Comparison of ENCODE assay signal across 15 cellular contexts in the genomic region with DNA sequence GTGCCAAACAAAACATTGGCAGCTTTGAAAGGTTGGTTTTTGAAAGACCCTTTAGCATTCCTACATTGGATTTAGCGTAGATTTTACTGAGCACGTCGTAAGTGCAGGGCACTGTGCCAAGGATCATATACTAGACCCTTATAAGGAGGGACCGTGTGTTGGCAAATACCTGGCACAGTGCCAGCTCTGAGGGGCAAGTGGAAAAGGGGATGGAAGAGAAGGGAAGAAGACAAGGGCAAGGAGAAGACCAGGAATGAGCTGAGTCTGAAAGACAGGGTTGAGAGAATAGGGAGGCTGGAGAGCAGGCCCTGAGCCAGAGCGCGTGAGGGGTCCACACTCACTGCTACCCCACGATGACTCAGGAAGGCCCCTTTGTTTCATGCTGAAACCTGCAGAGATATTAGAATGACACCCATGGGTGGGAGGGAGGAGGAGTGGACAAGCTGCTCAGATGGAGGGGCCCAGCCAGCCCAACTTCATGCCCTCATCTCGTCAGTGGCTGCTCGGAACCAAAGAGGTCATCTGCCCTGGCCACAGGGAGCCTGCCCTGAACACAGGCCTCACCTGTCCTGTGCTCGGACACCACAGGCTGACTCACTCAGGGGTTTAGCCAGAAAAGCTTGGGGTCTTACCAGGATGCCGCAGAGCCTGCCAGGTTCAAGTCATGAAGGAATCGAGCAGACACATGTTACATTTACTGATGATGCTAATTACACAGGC. TPM values are rescaled to one million over a fixed set of nuclear protein-coding genes. Genes with fewer than 3 reads are reported as not detected.
DNase-seq lines count a peak whose midpoint lies in the region; ATAC-seq and TF ChIP-seq lines count a peak whose summit lies in the region.
"Had no signal": no experiment of that assay in that cellular context is flagged by ENCODE, and none has a peak within 500 bp of the region (broad histone marks: within the 10 kb centered on the region; RNA-seq: fewer than 3 reads in every experiment).

No MANE protein-coding gene starts in this region.

- peak overlapping the region; percentile 43 for H3K27ac Mint-ChIP-seq in activated CD4-positive, alpha-beta memory T cell treated with anti-CD3 and anti-CD28 coated beads for 36 hours

- peak; percentile 39 for DNase-seq in Right ventricle myocardium superior
- DNase-seq in heart right ventricle, result no peak
- DNase-seq in activated CD4-positive, alpha-beta memory T cell treated with anti-CD3 and anti-CD28 coated beads for 36 hours, result no peak
- DNase-seq in fibroblast of pulmonary artery (ENCODE audit: low read depth), result peak; percentile 44
- DNase-seq in NCI-H187 treated with DMSO at 0.1 percent for 48 hours (lab: John Stamatoyannopoulos, UW), result no peak
- DNase-seq in LoVo (ENCODE audit: low spot score), result no peak
- DNase-seq in amniotic stem cell (lab: John Stamatoyannopoulos, UW), result no peak
- DNase-seq: activated naive CD4-positive, alpha-beta T cell treated with Interleukin-2 at 50 U/mL for 16 hours; NCI-H1092; NCI-H345; small intestine; stomach had no signal

- 80 to 84% methylated on average over 12 of the region's 12 CpGs for WGBS in heart right ventricle, 2 donors

- peaks cover 43% of the 10 kb centered on the region for H3K36me3 Mint-ChIP-seq in activated CD4-positive, alpha-beta memory T cell treated with anti-CD3 and anti-CD28 coated beads for 36 hours

- no peaks in the 10 kb centered on the region for H3K9me3 Mint-ChIP-seq in activated CD4-positive, alpha-beta memory T cell treated with anti-CD3 and anti-CD28 coated beads for 36 hours
- H3K9me3 Mint-ChIP-seq: IgD-negative memory B cell had no signal

- peaks cover 2 to 24% (median 10%) of the 10 kb centered on the region in 9 donors for H3K4me1 ChIP-seq in heart right ventricle

- H3K27me3 ChIP-seq in heart right ventricle, result no peaks in the 10 kb centered on the region
- H3K27me3 ChIP-seq: stomach had no signal

- no peak overlapping the region for H3K4me3 ChIP-seq in heart right ventricle
- no peak overlapping the region for H3K4me3 ChIP-seq in fibroblast of pulmonary artery (replicated peaks; ENCODE audit: low read depth, low read length)
- H3K4me3 ChIP-seq: stomach had no signal

- H3K9me3 ChIP-seq in heart right ventricle, result no peaks in the 10 kb centered on the region
- H3K9me3 ChIP-seq: stomach had no signal

- no peak overlapping the region for H3K4me3 Mint-ChIP-seq in activated CD4-positive, alpha-beta memory T cell treated with anti-CD3 and anti-CD28 coated beads for 36 hours

- ATAC-seq in Right ventricle myocardium superior (ENCODE audit: poor library complexity), result no peak
- no peak for ATAC-seq in heart right ventricle
- no peak for ATAC-seq in HG03378 (IDR thresholded peaks at IDR 0.05; ENCODE audit: unreplicated experiment)

- H3K4me1 Mint-ChIP-seq in activated CD4-positive, alpha-beta memory T cell treated with anti-CD3 and anti-CD28 coated beads for 36 hours (ENCODE audit: low read depth), result peaks cover 14% of the 10 kb centered on the region

- intact Hi-C loops in Right ventricle myocardium superior (cut with DNase I) (no loop called here), heart right ventricle (cut with DNase I) (no loop called here)
- intact Hi-C loops in activated CD4-positive, alpha-beta memory T cell treated with anti-CD3 and anti-CD28 coated beads for 36 hours (cut with micrococcal nuclease), result no loop called here

- POLR2A ChIA-PET in activated CD4-positive, alpha-beta memory T cell treated with anti-CD3 and anti-CD28 coated beads for 36 hours (lab: Charles Lee), result interaction anchor here (0.6 to 1.6 kb wide), 5 partner anchors 19 to 200 kb away, joined by 3 to 4 read pairs (median 3); a partner anchor contains a TSS

- no peaks in the 10 kb centered on the region for H3K27me3 Mint-ChIP-seq in activated CD4-positive, alpha-beta memory T cell treated with anti-CD3 and anti-CD28 coated beads for 36 hours
- H3K27me3 Mint-ChIP-seq: IgD-negative memory B cell had no signal

- CTCF ChIA-PET in activated CD4-positive, alpha-beta memory T cell treated with anti-CD3 and anti-CD28 coated beads for 36 hours (lab: Charles Lee), result no interaction called here

- TF ChIP-seq CTCF in heart right ventricle (IDR thresholded peaks at IDR 0.05) (no peak), fibroblast of pulmonary artery (IDR thresholded peaks at IDR 0.05; ENCODE audit: low read length, missing control alignments) (no peak)

- H3K27ac ChIP-seq in heart right ventricle, result no peak overlapping the region
- H3K27ac ChIP-seq: parathyroid adenoma, stomach had no signal

- H3K36me3 ChIP-seq in heart right ventricle, result peaks cover 0 to 56% (median 5%) of the 10 kb centered on the region in 9 donors

RNA-seq across cellular contexts. Expression of a gene that starts 25.0 kb away (rescaled TPM):
- 23.6 TPM for total RNA-seq in Right ventricle myocardium superior
- 10 to 100 TPM; 15.4 to 33.6 (median 24.3) TPM for total RNA-seq in heart right ventricle
- polyA plus RNA-seq in heart right ventricle, result 10 to 100 TPM; 13.3 to 24.1 TPM
- total RNA-seq in activated CD4-positive, alpha-beta memory T cell treated with anti-CD3 and anti-CD28 coated beads for 36 hours, result 10 to 100 TPM; 62.1 to 66.4 TPM

Comparison
In these comparisons a context has a peak if more than half of its experiments do, and no peak if none do; other contexts are left out.
1. DNase-seq: peak in Right ventricle myocardium superior (single experiment) and fibroblast of pulmonary artery (single experiment); none in heart right ventricle (0 of 2), activated CD4-positive, alpha-beta memory T cell treated with anti-CD3 and anti-CD28 coated beads for 36 hours (single experiment), NCI-H187 treated with DMSO at 0.1 percent for 48 hours (single experiment), LoVo (single experiment) and amniotic stem cell (single experiment).